In the genomic region with DNA sequence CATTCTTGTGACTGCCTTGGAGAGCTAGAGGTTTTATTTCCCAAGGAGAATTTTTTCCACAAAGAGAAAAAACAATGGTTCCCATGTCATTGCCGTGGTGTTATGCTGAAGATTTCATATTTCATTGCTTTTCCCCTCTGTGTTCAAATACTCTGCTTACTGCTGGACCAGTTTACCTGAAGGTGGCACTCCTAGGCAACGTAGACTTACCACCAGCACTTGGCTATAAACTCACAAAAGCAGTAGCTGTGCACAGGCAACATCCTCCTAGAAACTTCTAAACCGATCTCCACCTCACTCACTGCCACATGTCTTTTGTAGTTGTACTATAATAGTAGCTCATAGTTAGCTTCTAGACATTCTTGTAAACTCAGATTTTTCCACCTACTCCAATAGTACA, we compare ENCODE assay signal across 12 cellular contexts.
A peak's percentile ranks its signal among the peaks of the same experiment; 100 is the strongest.
DNase-seq lines count a peak whose midpoint lies in the region; ATAC-seq and TF ChIP-seq lines count a peak whose summit lies in the region.
"Had no signal": no experiment of that assay in that cellular context is flagged by ENCODE, and none has a peak within 500 bp of the region (broad histone marks: within the 10 kb centered on the region; RNA-seq: fewer than 3 reads in every experiment).

No MANE protein-coding gene starts in this region.

- H3K27ac Mint-ChIP-seq in activated CD8-positive, alpha-beta T cell treated with anti-CD3 and anti-CD28 coated beads for 36 hours: no peak overlapping the region
- H3K27ac Mint-ChIP-seq: CD4-positive, CD25-positive, alpha-beta regulatory T cell had no signal

- CTCF ChIA-PET in activated CD8-positive, alpha-beta T cell treated with anti-CD3 and anti-CD28 coated beads for 36 hours (lab: Charles Lee): no interaction called here

- no peaks in the 10 kb centered on the region for H3K4me1 Mint-ChIP-seq in activated CD8-positive, alpha-beta T cell treated with anti-CD3 and anti-CD28 coated beads for 36 hours (ENCODE audit: low read depth)
- H3K4me1 Mint-ChIP-seq: CD4-positive, CD25-positive, alpha-beta regulatory T cell; neural crest cell had no signal

- H3K4me3 ChIP-seq in LNCaP clone FGC (ENCODE audit: low read depth, low read length): no peak overlapping the region
- H3K4me3 ChIP-seq: lung, stomach had no signal

- ATAC-seq in activated CD8-positive, alpha-beta T cell treated with anti-CD3 and anti-CD28 coated beads for 36 hours: no peak

- H3K27ac ChIP-seq in VCaP (no peak overlapping the region), substantia nigra (ENCODE audit: low read depth, low read length, poor library complexity, severe bottlenecking) (no peak overlapping the region)
- H3K27ac ChIP-seq: stomach had no signal

- POLR2A ChIA-PET in activated CD8-positive, alpha-beta T cell treated with anti-CD3 and anti-CD28 coated beads for 36 hours (lab: Charles Lee): no interaction called here

- H3K36me3 Mint-ChIP-seq in activated CD8-positive, alpha-beta T cell treated with anti-CD3 and anti-CD28 coated beads for 36 hours (ENCODE audit: low read depth): no peaks in the 10 kb centered on the region
- H3K36me3 Mint-ChIP-seq: CD4-positive, CD25-positive, alpha-beta regulatory T cell had no signal

- peaks cover 6% of the 10 kb centered on the region for H3K9me3 Mint-ChIP-seq in activated CD8-positive, alpha-beta T cell treated with anti-CD3 and anti-CD28 coated beads for 36 hours

- no peak overlapping the region for H3K4me3 Mint-ChIP-seq in activated CD8-positive, alpha-beta T cell treated with anti-CD3 and anti-CD28 coated beads for 36 hours
- H3K4me3 Mint-ChIP-seq: CD4-positive, CD25-positive, alpha-beta regulatory T cell; neural crest cell had no signal

- peak; percentile 16 for TF ChIP-seq CTCF in GM12873 (IDR thresholded peaks at IDR 0.05; ENCODE audit: insufficient read depth, low read depth, low read length, missing control alignments)
- peak; percentile 69 for TF ChIP-seq CTCF in LNCaP clone FGC (IDR thresholded peaks at IDR 0.05; ENCODE audit: control insufficient read depth, extremely low read depth, insufficient read depth)
- TF ChIP-seq CTCF in VCaP (conservative IDR thresholded peaks at IDR 0.05): peak; percentile 41; the same call in 1 of the 2 replicates
- TF ChIP-seq CTCF in activated CD8-positive, alpha-beta T cell treated with anti-CD3 and anti-CD28 coated beads for 36 hours (IDR thresholded peaks at IDR 0.05): no peak

- DNase-seq in LNCaP clone FGC (ENCODE audit: low read depth) (peak; percentile 3), kidney tubule cell (ENCODE audit: low spot score) (peak; percentile 13), substantia nigra (lab: John Stamatoyannopoulos, UW) (no peak), NCI-H748 (lab: John Stamatoyannopoulos, UW; ENCODE audit: unreplicated experiment) (no peak)
- no peak for DNase-seq in activated CD8-positive, alpha-beta T cell treated with anti-CD3 and anti-CD28 coated beads for 36 hours
- DNase-seq: CD4-positive, CD25-positive, alpha-beta regulatory T cell; NCI-H1436; stomach had no signal

- intact Hi-C loops in activated CD8-positive, alpha-beta T cell treated with anti-CD3 and anti-CD28 coated beads for 36 hours (cut with micrococcal nuclease): no loop called here

- H3K27me3 Mint-ChIP-seq in activated CD8-positive, alpha-beta T cell treated with anti-CD3 and anti-CD28 coated beads for 36 hours: no peaks in the 10 kb centered on the region
- H3K27me3 Mint-ChIP-seq: CD4-positive, CD25-positive, alpha-beta regulatory T cell had no signal

Comparison
In these comparisons a context has a peak if more than half of its experiments do, and no peak if none do; other contexts are left out.
1. DNase-seq: peak in LNCaP clone FGC (single experiment) and kidney tubule cell (single experiment); none in activated CD8-positive, alpha-beta T cell treated with anti-CD3 and anti-CD28 coated beads for 36 hours (single experiment), substantia nigra (0 of 49) and NCI-H748 (single experiment).